In genomic region chr9:37617161-37617560, GRCh38 we compare ENCODE assay signal across 24 cellular contexts. TPM values are rescaled to one million over a fixed set of nuclear protein-coding genes. Genes with fewer than 3 reads are reported as not detected.
DNase-seq lines count a peak whose midpoint lies in the region; ATAC-seq, FAIRE-seq and TF ChIP-seq lines count a peak whose summit lies in the region.
"Had no signal": no experiment of that assay in that cellular context is flagged by ENCODE, and none has a peak within 500 bp of the region (broad histone marks: within the 10 kb centered on the region; RNA-seq: fewer than 3 reads in every experiment).

No MANE protein-coding gene starts in this region.

- H4K20me1 ChIP-seq in astrocyte (ENCODE audit: insufficient read depth, low read length) = no peaks in the 10 kb centered on the region
- no peaks in the 10 kb centered on the region for H4K20me1 ChIP-seq in smooth muscle cell (ENCODE audit: low read depth)

- H3K9me3 Mint-ChIP-seq in HFFc6 (no peaks in the 10 kb centered on the region), astrocyte (ENCODE audit: unreplicated experiment) (no peaks in the 10 kb centered on the region)
- H3K9me3 Mint-ChIP-seq: CD4-positive, alpha-beta T cell; H9 had no signal

- no peak overlapping the region for H3K4me3 ChIP-seq in astrocyte (ENCODE audit: insufficient read depth, low read depth, low read length)
- no peak overlapping the region for H3K4me3 ChIP-seq in smooth muscle cell
- no peak overlapping the region for H3K4me3 ChIP-seq in left lung
- H3K4me3 ChIP-seq: K562 had no signal

- peaks cover 12% of the 10 kb centered on the region for H3F3A ChIP-seq in smooth muscle cell (ENCODE audit: low read depth)

- no peaks in the 10 kb centered on the region for H3K27me3 Mint-ChIP-seq in HFFc6 (ENCODE audit: insufficient read depth)
- no peaks in the 10 kb centered on the region for H3K27me3 Mint-ChIP-seq in astrocyte (ENCODE audit: low read depth, unreplicated experiment)

- no peaks in the 10 kb centered on the region for H3K36me3 Mint-ChIP-seq in HFFc6 (ENCODE audit: low read depth)
- H3K36me3 Mint-ChIP-seq in astrocyte (ENCODE audit: low read depth, unreplicated experiment) = no peaks in the 10 kb centered on the region

- H3K9me3 ChIP-seq in astrocyte (ENCODE audit: insufficient read depth, low read depth, low read length) = no peaks in the 10 kb centered on the region
- H3K9me3 ChIP-seq in smooth muscle cell (replicated peaks; ENCODE audit: low read depth) = no peaks in the 10 kb centered on the region
- H3K9me3 ChIP-seq in left lung = no peaks in the 10 kb centered on the region
- H3K9me3 ChIP-seq: Caco-2 had no signal

- no peak overlapping the region for H3K9ac ChIP-seq in astrocyte (ENCODE audit: low read length)
- no peak overlapping the region for H3K9ac ChIP-seq in smooth muscle cell (ENCODE audit: low read depth)

- intact Hi-C loops in left lung (cut with DNase I) = no loop called here

- H3K79me2 ChIP-seq in astrocyte (ENCODE audit: insufficient read depth, low read length) (no peaks in the 10 kb centered on the region), smooth muscle cell (ENCODE audit: low read depth) (no peaks in the 10 kb centered on the region)

- no peak for FAIRE-seq in astrocyte (lab: Jason Lieb, UNC)
- FAIRE-seq: A204.1, D721Med, G401.6, GM12891, GM18507, H1, K562 had no signal

- H3K4me1 Mint-ChIP-seq in HFFc6 (ENCODE audit: low read depth) = peaks cover 57% of the 10 kb centered on the region
- peaks cover 17% of the 10 kb centered on the region for H3K4me1 Mint-ChIP-seq in astrocyte (ENCODE audit: low read depth, unreplicated experiment)

- H3K4me3 Mint-ChIP-seq in HFFc6 (no peak overlapping the region), astrocyte (ENCODE audit: unreplicated experiment) (no peak overlapping the region)
- H3K4me3 Mint-ChIP-seq: CD4-positive, alpha-beta T cell; H9 had no signal

- no peak for TF ChIP-seq CTCF in HFFc6 (IDR thresholded peaks at IDR 0.05)
- no peak for TF ChIP-seq CTCF in astrocyte (IDR thresholded peaks at IDR 0.05; ENCODE audit: insufficient read depth, low read depth, low read length)
- no peak for TF ChIP-seq CTCF in smooth muscle cell (IDR thresholded peaks at IDR 0.05; ENCODE audit: borderline replicate concordance, insufficient read depth, poor library complexity, severe bottlenecking)
- no peak for TF ChIP-seq CTCF in left lung (IDR thresholded peaks at IDR 0.05)

- H3K4me1 ChIP-seq in astrocyte (ENCODE audit: insufficient read depth, low read length) (peaks cover 15% of the 10 kb centered on the region), smooth muscle cell (ENCODE audit: low read depth) (peaks cover 35% of the 10 kb centered on the region), left lung (no peaks in the 10 kb centered on the region)
- H3K4me1 ChIP-seq: Caco-2 had no signal

- H3K27me3 ChIP-seq in astrocyte (ENCODE audit: insufficient read depth, low read length) (no peaks in the 10 kb centered on the region), smooth muscle cell (ENCODE audit: low read depth) (peaks cover 4% of the 10 kb centered on the region), left lung (peaks cover 0 to 7% of the 10 kb centered on the region in 2 donors)

- H3K36me3 ChIP-seq in astrocyte (ENCODE audit: insufficient read depth, low read length) = no peaks in the 10 kb centered on the region
- no peaks in the 10 kb centered on the region for H3K36me3 ChIP-seq in smooth muscle cell (ENCODE audit: low read depth)
- H3K36me3 ChIP-seq in left lung = no peaks in the 10 kb centered on the region

- no peak for ATAC-seq in GM18519 (IDR thresholded peaks at IDR 0.05; ENCODE audit: low FRiP score, unreplicated experiment)
- no peak for ATAC-seq in left lung
- ATAC-seq: K562 had no signal

- H3K4me2 ChIP-seq in astrocyte (ENCODE audit: low read length) = no peak overlapping the region
- no peak overlapping the region for H3K4me2 ChIP-seq in smooth muscle cell

- WGBS in smooth muscle cell (ENCODE audit: low lambda C conversion rate) = 62% methylated on average over 2 of the region's 2 CpGs

- H3K27ac ChIP-seq in astrocyte (ENCODE audit: low read depth, low read length) = no peak overlapping the region
- peak overlapping the region; percentile 90 for H3K27ac ChIP-seq in smooth muscle cell (ENCODE audit: low read depth)
- no peak overlapping the region for H3K27ac ChIP-seq in left lung
- H3K27ac ChIP-seq: C4-2B, HL-60 had no signal

- H2AFZ ChIP-seq in astrocyte (ENCODE audit: low read depth, low read length) (no peak overlapping the region), smooth muscle cell (ENCODE audit: low read depth) (no peak overlapping the region)

- DNase-seq in HFFc6 (no peak), astrocyte (ENCODE audit: low read depth) (no peak), myocyte (ENCODE audit: low read depth) (peak; percentile 55), smooth muscle cell (lab: John Stamatoyannopoulos, UW; ENCODE audit: unreplicated experiment) (no peak), cortex of kidney (lab: John Stamatoyannopoulos, UW) (no peak), mucosa of gallbladder (ENCODE audit: low spot score) (no peak), left lung (no peak)
- DNase-seq: ACHN; AML-193; Caco-2; CD4-positive, alpha-beta T cell; H9 had no signal

- peak overlapping the region; percentile 96 for H3K27ac Mint-ChIP-seq in HFFc6
- H3K27ac Mint-ChIP-seq in astrocyte (ENCODE audit: unreplicated experiment) = peak overlapping the region; percentile 50
- H3K27ac Mint-ChIP-seq: CD4-positive, alpha-beta T cell; H9 had no signal

RNA-seq across cellular contexts. Expression of gene TOMM5, which starts 24.8 kb away (rescaled TPM):
- 100 to 1,000 TPM; 140 to 166 (median 148) TPM for total RNA-seq in HFFc6 (2021; fragmentation: NEBNext Ultra II Directional; extraction: Animal tissue kit (Norgen Biotek cat#: 25700))
- total RNA-seq in astrocyte (125 and 137 TPM in 2 replicates), myocyte (107 and 109 TPM in 2 replicates), smooth muscle cell (194 and 220 TPM in 2 replicates), mucosa of gallbladder (53.9 TPM), left lung (10 to 100 TPM; 65.5 to 94.1 TPM)
- polyA plus RNA-seq in myocyte (2012) = 128 TPM
- polyA plus RNA-seq in smooth muscle cell = 221 and 296 TPM in 2 replicates

RNA-seq across cellular contexts. Expression of gene FRMPD1, which starts 33.6 kb away (rescaled TPM):
- not detected for total RNA-seq in HFFc6 (2021; fragmentation: NEBNext Ultra II Directional; extraction: Animal tissue kit (Norgen Biotek cat#: 25700))
- total RNA-seq in astrocyte = 0.05 and 0.07 TPM in 2 replicates
- 8.4 and 15.5 TPM in 2 replicates for total RNA-seq in myocyte
- polyA plus RNA-seq in myocyte (2012) = 4.5 TPM
- total RNA-seq in smooth muscle cell = 0.22 TPM in 1 of 2 replicates, not detected in the other
- polyA plus RNA-seq in smooth muscle cell = not detected in 2 replicates
- 5.9 TPM for total RNA-seq in mucosa of gallbladder
- total RNA-seq in left lung = not detected
- total RNA-seq: Caco-2; CD4-positive, alpha-beta T cell; HT1080; K562 had no signal
- polyA plus RNA-seq: BJ, K562 had no signal

RNA-seq across cellular contexts. Expression of gene FBXO10, which starts 41.0 kb away (rescaled TPM):
- 1 to 10 TPM; 6.0 to 8.9 (median 7.0) TPM for total RNA-seq in HFFc6 (2021; fragmentation: NEBNext Ultra II Directional; extraction: Animal tissue kit (Norgen Biotek cat#: 25700))
- total RNA-seq in astrocyte (11.7 and 12.7 TPM in 2 replicates), myocyte (77.5 and 106 TPM in 2 replicates), smooth muscle cell (3.5 and 6.4 TPM in 2 replicates), mucosa of gallbladder (9.5 TPM), left lung (1 to 10 TPM; 8.0 to 8.2 TPM)
- polyA plus RNA-seq in myocyte (2012) = 29.4 TPM
- polyA plus RNA-seq in smooth muscle cell = 4.8 and 7.0 TPM in 2 replicates
